ENCODE assay signal across 9 cellular contexts in genomic region chr14:31543969-31544799, GRCh38. TPM values are rescaled to one million over a fixed set of nuclear protein-coding genes. Genes with fewer than 3 reads are reported as not detected.
DNase-seq lines count a peak whose midpoint lies in the region; ATAC-seq, FAIRE-seq and TF ChIP-seq lines count a peak whose summit lies in the region.
"Had no signal": no experiment of that assay in that cellular context is flagged by ENCODE, and none has a peak within 500 bp of the region (broad histone marks: within the 10 kb centered on the region; RNA-seq: fewer than 3 reads in every experiment).

No MANE protein-coding gene starts in this region.

- CTCF ChIA-PET in BJ (lab: Yijun Ruan, JAX) (interaction anchor here (0.8 to 1.2 kb wide), 2 partner anchors 10 to 34 kb away, joined by 4 read pairs; no protein-coding TSS in a partner anchor), HCT116 (lab: Charles Lee) (no interaction called here)

- no peak for TF ChIP-seq POLR2A in HCT116 (IDR thresholded peaks at IDR 0.05; ENCODE audit: borderline replicate concordance, extremely low read depth, insufficient read depth, insufficient read length)

- H3K4me3 ChIP-seq in BJ (ENCODE audit: low read depth, low read length) (no peak overlapping the region), HCT116 (replicated peaks in 1 of 2; ENCODE audit: low read depth in 1 of 2, low read length in 2 of 2) (no peak overlapping the region)

- H3K36me3 ChIP-seq in BJ (ENCODE audit: control insufficient read depth, insufficient read depth, low read length) (no peaks in the 10 kb centered on the region), HCT116 (ENCODE audit: control insufficient read depth in 1 of 2, insufficient read depth in 2 of 2, low read length in 2 of 2) (no peaks in the 10 kb centered on the region)

- POLR2A ChIA-PET in BJ (lab: Charles Lee) (no interaction called here), HCT116 (lab: Charles Lee) (no interaction called here)

- no peaks in the 10 kb centered on the region for H4K20me1 ChIP-seq in HCT116 (ENCODE audit: insufficient read depth)

- no peak overlapping the region for H3K4me2 ChIP-seq in HCT116 (ENCODE audit: low read length)

- ATAC-seq in HCT116 = peak; percentile 78
- ATAC-seq in SK-N-SH treated with all-trans-retinoic acid at 6 μM for 48 hours = peak; percentile 74

- peak overlapping the region; percentile 13 for H2AFZ ChIP-seq in HCT116 (ENCODE audit: low read depth, low read length, poor library complexity, severe bottlenecking)

- H3K9me2 ChIP-seq in HCT116 (ENCODE audit: insufficient read depth) = no peaks in the 10 kb centered on the region

- intact Hi-C loops in HCT116 (cut with micrococcal nuclease) = no loop called here

- peak; percentile 31; the same call in 1 of the 2 replicates for TF ChIP-seq RAD21 in HCT116 (IDR thresholded peaks at IDR 0.05; ENCODE audit: low read depth)

- no TSS peak for BruUV-seq in HCT116 (replicated peaks; lab: Mats Ljungman, UMichigan)

- RAD21 ChIA-PET in HCT116 (lab: Charles Lee; ENCODE audit: low non-redundant PET in 1 of 2, low total read pairs in 2 of 2, uncharacterized antibody in 2 of 2, unreplicated experiment in 2 of 2) = no interaction called here

- no peak overlapping the region for H3K9ac ChIP-seq in HCT116 (ENCODE audit: low read length)

- H3K27ac ChIP-seq in HCT116 (ENCODE audit: low read depth, low read length) = no peak overlapping the region

- peak; percentile 17 for FAIRE-seq in islet of Langerhans (lab: Jason Lieb, UNC)

- H3K27me3 ChIP-seq in BJ (ENCODE audit: control insufficient read depth, insufficient read depth, low read length) (peaks cover 5% of the 10 kb centered on the region), HCT116 (ENCODE audit: insufficient read depth, low read length) (no peaks in the 10 kb centered on the region)

- no peaks in the 10 kb centered on the region for H3K9me3 ChIP-seq in HCT116 (ENCODE audit: control insufficient read depth in 1 of 2, insufficient read depth in 1 of 2, low read depth in 1 of 2, low read length in 2 of 2)

- 0 out of 2 replicates have a peak, but pooled peaks have one; percentile 15 for TF ChIP-seq CTCF in BJ (IDR thresholded peaks at IDR 0.05; ENCODE audit: insufficient read depth, low read depth, low read length)
- TF ChIP-seq CTCF in HCT116 (IDR thresholded peaks at IDR 0.05 in 2 of 3, conservative IDR thresholded peaks at IDR 0.05 in 1 of 3; ENCODE audit: borderline replicate concordance in 1 of 3, insufficient read depth in 1 of 3, low read depth in 2 of 3, low read length in 2 of 3) = peak in 2 of 3 experiments; percentile 45 to 47; a peak in 4 of 6 replicates

- DNase-seq in BJ (ENCODE audit: low read depth) (no peak), HCT116 (ENCODE audit: low read depth, low spot score) (peak; percentile 4), cortex of kidney (lab: John Stamatoyannopoulos, UW) (no peak), COLO829 (ENCODE audit: low spot score) (no peak)
- no peak for DNase-seq in activated CD4-positive, alpha-beta T cell treated with anti-CD3 and anti-CD28 coated beads for 1 hour
- no peak for DNase-seq in activated effector memory CD4-positive, alpha-beta T cell treated with anti-CD3 and anti-CD28 coated beads, Interleukin-2, amount 50 U/mL, for 16 hours
- DNase-seq: NCI-H2171 treated with DMSO at 0.1 percent for 48 hours had no signal

- no peaks in the 10 kb centered on the region for H3K79me2 ChIP-seq in HCT116 (ENCODE audit: insufficient read depth, low read length)

- H3K4me1 ChIP-seq in HCT116 (ENCODE audit: control insufficient read depth in 1 of 2, insufficient read depth in 2 of 2, low read length in 2 of 2) = no peaks in the 10 kb centered on the region

TF ChIP-seq in HCT116, 20 proteins besides CTCF, POLR2A, EP300 and RAD21 (continues in another document):
- TF ChIP-seq ELF1 (IDR thresholded peaks at IDR 0.05; ENCODE audit: borderline replicate concordance, low read depth) (no peak), POLR2AphosphoS5 (IDR thresholded peaks at IDR 0.05; ENCODE audit: low read depth, low read length) (no peak), ZNF274 (IDR thresholded peaks at IDR 0.05; ENCODE audit: low read depth, low read length) (no peak), TCF7L2 (IDR thresholded peaks at IDR 0.05; ENCODE audit: borderline replicate concordance, extremely low read depth, insufficient read depth, insufficient read length) (no peak), JUND (IDR thresholded peaks at IDR 0.05) (no peak), REST (IDR thresholded peaks at IDR 0.05; ENCODE audit: low read depth) (no peak)

TF ChIP-seq in SK-N-SH treated with all-trans-retinoic acid at 6 μM for 48 hours, 23 proteins besides CTCF, POLR2A, EP300 and RAD21:
- TF ChIP-seq CSRNP3 (CRISPR knock-in tag; IDR thresholded peaks at IDR 0.05) = no peak

RNA-seq across cellular contexts. Expression of gene NUBPL, which starts 17.0 kb away (rescaled TPM):
- 3.3 and 6.6 TPM in 2 replicates for polyA plus RNA-seq in BJ (2011; rRNA removed)
- 4.7 and 6.3 TPM in 2 replicates for polyA minus RNA-seq in BJ (2011; rRNA and poly(A)+ RNA removed)
- 11.3 TPM for total RNA-seq in HCT116 (2021; ENCODE audit: unreplicated experiment)
- polyA plus RNA-seq in HCT116 (2012) = 2.9 and 4.2 TPM in 2 replicates

RNA-seq across cellular contexts. Expression of gene GPR33, which starts 56.3 kb away (rescaled TPM):
- not detected in 2 replicates for polyA plus RNA-seq in BJ (2011; rRNA removed)
- not detected in 2 replicates for polyA minus RNA-seq in BJ (2011; rRNA and poly(A)+ RNA removed)
- not detected for total RNA-seq in HCT116 (2021; ENCODE audit: unreplicated experiment)
- not detected in 2 replicates for polyA plus RNA-seq in HCT116 (2012)
